ENCODE assay signal across 21 cellular contexts in the genomic region with DNA sequence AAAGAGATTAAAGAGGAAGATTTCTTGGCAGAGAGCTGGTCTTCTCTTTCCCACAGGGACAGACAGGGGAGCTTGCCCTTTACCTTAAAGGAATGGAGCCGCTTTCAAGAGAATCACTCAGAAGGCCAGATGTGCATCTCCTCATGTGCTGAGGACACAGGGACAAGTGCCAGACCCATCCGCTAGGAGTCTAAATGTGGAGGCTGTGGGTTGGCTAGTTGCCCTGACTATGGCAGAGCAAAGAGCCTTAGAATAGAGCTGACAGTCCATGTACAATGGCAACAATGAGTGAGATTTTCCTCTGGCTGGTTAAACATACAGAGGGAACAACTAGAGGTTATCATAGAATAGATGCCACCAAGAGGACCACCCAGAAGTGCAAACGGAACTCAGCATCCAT. TPM values are rescaled to one million over a fixed set of nuclear protein-coding genes. Genes with fewer than 3 reads are reported as not detected.
"Had no signal": no experiment of that assay in that cellular context is flagged by ENCODE, and none has a peak within 500 bp of the region (broad histone marks: within the 10 kb centered on the region; RNA-seq: fewer than 3 reads in every experiment).

No MANE protein-coding gene starts in this region.

- H3K4me1 ChIP-seq: body of pancreas, colonic mucosa, prostate gland, suprapubic skin had no signal

- DNase-seq: activated B cell treated with CpG ODN at 0.5 μM for 24 hours; activated CD4-positive, alpha-beta T cell treated with anti-CD3 and anti-CD28 coated beads for 48 hours; activated CD8-positive, alpha-beta memory T cell treated with anti-CD3 and anti-CD28 coated beads, Interleukin-2, amount 50 U/mL, for 4 hours; activated CD8-positive, alpha-beta T cell treated with anti-CD3 and anti-CD28 coated beads for 36 hours; activated effector memory CD4-positive, alpha-beta T cell treated with anti-CD3 and anti-CD28 coated beads, Interleukin-2, amount 50 U/mL, for 16 hours; activated T-cell treated with anti-CD3 and anti-CD28 coated beads, Interleukin-2, amount 50 U/mL, for 48 hours; amniotic stem cell; body of pancreas; central memory CD4-positive, alpha-beta T cell; colonic mucosa; hypothalamus; kidney glomerular epithelial cell; mesendoderm; nephron progenitor cell; trophoblast cell had no signal

- FAIRE-seq: endometrium had no signal

- H3K4me3 Mint-ChIP-seq: activated B cell treated with CpG ODN at 0.5 μM for 24 hours; activated CD8-positive, alpha-beta T cell treated with anti-CD3 and anti-CD28 coated beads for 36 hours; activated naive CD8-positive, alpha-beta T cell; nephron progenitor cell; stimulated activated naive CD8-positive, alpha-beta T cell treated with anti-CD3 and anti-CD28 coated beads, Interleukin-15, Interleukin-2, amounts not matched to agents 100 ng/mL and 50 ng/mL, for 24 hours had no signal

- H3K27me3 Mint-ChIP-seq: activated B cell treated with CpG ODN at 0.5 μM for 24 hours had no signal

- H3K27ac ChIP-seq: body of pancreas, colonic mucosa, prostate gland, suprapubic skin had no signal

- H3K27ac Mint-ChIP-seq: activated B cell treated with CpG ODN at 0.5 μM for 24 hours; activated CD8-positive, alpha-beta T cell treated with anti-CD3 and anti-CD28 coated beads for 36 hours; activated naive CD8-positive, alpha-beta T cell; stimulated activated naive CD8-positive, alpha-beta T cell treated with anti-CD3 and anti-CD28 coated beads, Interleukin-15, Interleukin-2, amounts not matched to agents 100 ng/mL and 50 ng/mL, for 24 hours had no signal

- ATAC-seq: activated CD8-positive, alpha-beta T cell treated with anti-CD3 and anti-CD28 coated beads for 36 hours; body of pancreas; right cardiac atrium had no signal

- H3K36me3 Mint-ChIP-seq: activated naive CD8-positive, alpha-beta T cell had no signal

- H3K4me3 ChIP-seq: body of pancreas, colonic mucosa, prostate gland, suprapubic skin had no signal

- H3K27me3 ChIP-seq: body of pancreas, colonic mucosa, suprapubic skin had no signal

- H3K36me3 ChIP-seq: colonic mucosa, prostate gland, suprapubic skin had no signal

- H3K4me1 Mint-ChIP-seq: activated B cell treated with CpG ODN at 0.5 μM for 24 hours had no signal

- H3K9me3 ChIP-seq: body of pancreas, colonic mucosa, prostate gland, suprapubic skin had no signal

RNA-seq across cellular contexts. Expression of gene DOK5, which starts 7.3 kb away (rescaled TPM):
- total RNA-seq: activated B cell treated with CpG ODN at 0.5 μM for 24 hours had no signal
